ENCODE assay signal across 8 cellular contexts in genomic region chr12:42299392-42300308, GRCh38. TPM values are rescaled to one million over a fixed set of nuclear protein-coding genes. Genes with fewer than 3 reads are reported as not detected.
A peak's percentile ranks its signal among the peaks of the same experiment; 100 is the strongest.
DNase-seq lines count a peak whose midpoint lies in the region; ATAC-seq and TF ChIP-seq lines count a peak whose summit lies in the region.

No MANE protein-coding gene starts in this region.

- H3K4me3 ChIP-seq in suprapubic skin, result no peak overlapping the region
- H3K4me3 ChIP-seq in uterus, result no peak overlapping the region

- H3K9me3 ChIP-seq in suprapubic skin (no peaks in the 10 kb centered on the region), uterus (no peaks in the 10 kb centered on the region)

- H3K27me3 ChIP-seq in suprapubic skin (no peaks in the 10 kb centered on the region), uterus (no peaks in the 10 kb centered on the region)

- no peak overlapping the region for H3K4me3 Mint-ChIP-seq in T-helper 1 cell treated with Interleukin-12 subunit alpha and Interleukin-12 subunit beta and Interleukin-4 antibody, amounts not matched to agents 30 μg/mL and 1 μg/mL, for 36 hours

- H3K36me3 Mint-ChIP-seq in T-helper 1 cell treated with Interleukin-12 subunit alpha and Interleukin-12 subunit beta and Interleukin-4 antibody, amounts not matched to agents 30 μg/mL and 1 μg/mL, for 36 hours (ENCODE audit: low read depth), result no peaks in the 10 kb centered on the region

- ATAC-seq in GM18873 (IDR thresholded peaks at IDR 0.05; ENCODE audit: low FRiP score, unreplicated experiment) (peak; percentile 84), HG02840 (IDR thresholded peaks at IDR 0.05; ENCODE audit: low FRiP score, unreplicated experiment) (peak; percentile 82)

- peak overlapping the region; percentile 47 for H3K27ac Mint-ChIP-seq in T-helper 1 cell treated with Interleukin-12 subunit alpha and Interleukin-12 subunit beta and Interleukin-4 antibody, amounts not matched to agents 30 μg/mL and 1 μg/mL, for 36 hours

- WGBS in suprapubic skin, result 79% methylated on average over 8 of the region's 8 CpGs

- no peak for TF ChIP-seq POLR2A in suprapubic skin (IDR thresholded peaks at IDR 0.05)
- TF ChIP-seq POLR2A in uterus (IDR thresholded peaks at IDR 0.05), result no peak

- TF ChIP-seq CTCF in suprapubic skin (IDR thresholded peaks at IDR 0.05) (no peak), uterus (IDR thresholded peaks at IDR 0.05) (no peak)

- H3K27ac ChIP-seq in suprapubic skin (no peak overlapping the region), uterus (no peak overlapping the region)

- H3K27me3 Mint-ChIP-seq in T-helper 1 cell treated with Interleukin-12 subunit alpha and Interleukin-12 subunit beta and Interleukin-4 antibody, amounts not matched to agents 30 μg/mL and 1 μg/mL, for 36 hours (ENCODE audit: low read depth), result no peaks in the 10 kb centered on the region

- peak; percentile 30 for DNase-seq in fibroblast of peridontal ligament (ENCODE audit: extremely low read depth)
- DNase-seq in AML-193 (lab: John Stamatoyannopoulos, UW), result no peak
- no peak for DNase-seq in epidermal melanocyte (ENCODE audit: insufficient read length, low spot score)
- DNase-seq in suprapubic skin (ENCODE audit: low spot score in 2 of 2), result no peak
- no peak for DNase-seq in uterus

- intact Hi-C loops in uterus (cut with DNase I; ENCODE audit: low total_unique reads), result no loop called here

- H3K9me3 Mint-ChIP-seq in T-helper 1 cell treated with Interleukin-12 subunit alpha and Interleukin-12 subunit beta and Interleukin-4 antibody, amounts not matched to agents 30 μg/mL and 1 μg/mL, for 36 hours, result no peaks in the 10 kb centered on the region

- H3K4me1 ChIP-seq in suprapubic skin (no peaks in the 10 kb centered on the region), uterus (no peaks in the 10 kb centered on the region)

- no peaks in the 10 kb centered on the region for H3K36me3 ChIP-seq in suprapubic skin
- no peaks in the 10 kb centered on the region for H3K36me3 ChIP-seq in uterus

- no peak for TF ChIP-seq EP300 in suprapubic skin (IDR thresholded peaks at IDR 0.05)

- H3K4me1 Mint-ChIP-seq in T-helper 1 cell treated with Interleukin-12 subunit alpha and Interleukin-12 subunit beta and Interleukin-4 antibody, amounts not matched to agents 30 μg/mL and 1 μg/mL, for 36 hours (ENCODE audit: low read depth), result peaks cover 9% of the 10 kb centered on the region

RNA-seq across cellular contexts. Expression of gene ZCRB1, which starts 26.2 kb away (rescaled TPM):
- total RNA-seq in suprapubic skin, result 10 to 100 TPM; 21.3 to 31.0 (median 24.3) TPM
- 10 to 100 TPM; 19.8 to 44.1 (median 29.4) TPM for total RNA-seq in uterus

RNA-seq across cellular contexts. Expression of gene PPHLN1, which starts 26.3 kb away (rescaled TPM):
- total RNA-seq in suprapubic skin (10 to 100 TPM; 42.0 to 74.3 (median 48.9) TPM), uterus (100 to 1,000 TPM in 1 of 4 donors, 10 to 100 TPM in 3; 20.2 to 124 (median 53.3) TPM)
